ENCODE assay signal across 8 cellular contexts in genomic region chr19:57916168-57916995, GRCh38. TPM values are rescaled to one million over a fixed set of nuclear protein-coding genes. Genes with fewer than 3 reads are reported as not detected.
DNase-seq lines count a peak whose midpoint lies in the region; ATAC-seq and TF ChIP-seq lines count a peak whose summit lies in the region.
"Not testable (repeated sequence)": the region's sequence is repeated elsewhere in the genome, so short reads cannot be mapped to it uniquely, and the experiment has no call there.

ZNF417 (minus strand) TSS chr19:57916592; CDS start chr19:57916411, 181 bp downstream.

- not testable (repeated sequence) for H3K27me3 ChIP-seq in liver (ENCODE audit: control insufficient read depth in 4 of 4, insufficient read depth in 4 of 4, low read length in 3 of 4)

- H3K36me3 ChIP-seq in liver (ENCODE audit: control insufficient read depth in 4 of 4, insufficient read depth in 3 of 4, low read depth in 1 of 4, low read length in 3 of 4) = peaks cover 1 to 23% (median 12%) of the 10 kb centered on the region in 4 donors

- peak within 1 kb of the TSS; percentile 93 to 98 (median 95) for H3K27ac Mint-ChIP-seq in CD14-positive monocyte

- 1% methylated on average over 51 of the region's 51 CpGs for WGBS in liver

- peak within 1 kb of the TSS; percentile 59 to 62 for H3K27ac ChIP-seq in liver (ENCODE audit: low read depth in 1 of 2, low read length in 2 of 2)

- peak; percentile 98 for ATAC-seq in GM19351 (IDR thresholded peaks at IDR 0.05; ENCODE audit: unreplicated experiment)
- peak; percentile 95 for ATAC-seq in HG03521 (IDR thresholded peaks at IDR 0.05; ENCODE audit: unreplicated experiment)

- peaks cover 21% of the 10 kb centered on the region for H3K4me1 Mint-ChIP-seq in CD14-positive monocyte

- DNase-seq in CD14-positive monocyte (ENCODE audit: low spot score) (peak; percentile 85), NCI-H69 (lab: John Stamatoyannopoulos, UW) (peak; percentile 98), dermis microvascular lymphatic vessel endothelial cell (ENCODE audit: low read depth in 2 of 2) (peak; percentile 85 to 94)
- peak; percentile 83 for DNase-seq in activated CD4-positive, alpha-beta T cell treated with anti-CD3 and anti-CD28 coated beads, Interleukin-2, amount 50 U/mL, for 1 hour
- DNase-seq in stimulated activated CD4-positive, alpha-beta T cell treated with anti-CD3 and anti-CD28 coated beads, Interleukin-4, amount 100 ng/mL, for 24 hours = peak; percentile 88

- peaks cover 6 to 62% (median 45%) of the 10 kb centered on the region in 7 donors for H3K9me3 Mint-ChIP-seq in CD14-positive monocyte

- TF ChIP-seq CTCF in CD14-positive monocyte (IDR thresholded peaks at IDR 0.05); liver (IDR thresholded peaks at IDR 0.05; ENCODE audit: low read depth, low read length, missing input control): not testable (repeated sequence)

- H3K27me3 Mint-ChIP-seq in CD14-positive monocyte (ENCODE audit: low read depth in 3 of 3) = not testable (repeated sequence)

- H3K4me3 ChIP-seq in liver (ENCODE audit: low read depth in 1 of 3, low read length in 3 of 3) = peak within 1 kb of the TSS; percentile 68 to 97 (median 72)

- peak within 1 kb of the TSS; percentile 70 to 85 for H3K9ac ChIP-seq in liver (ENCODE audit: low read depth in 1 of 2, low read length in 2 of 2)

- H3K9me3 ChIP-seq in liver (ENCODE audit: control insufficient read depth in 4 of 4, low read length in 3 of 4) = peaks cover 0 to 13% (median 4%) of the 10 kb centered on the region in 4 donors

- peaks cover 0 to 17% (median 13%) of the 10 kb centered on the region in 4 donors for H3K4me1 ChIP-seq in liver (ENCODE audit: control insufficient read depth in 4 of 4, insufficient read depth in 4 of 4, low read length in 3 of 4)

- H3K36me3 Mint-ChIP-seq in CD14-positive monocyte = peaks cover 32 to 46% of the 10 kb centered on the region in 2 donors

- H3K4me3 Mint-ChIP-seq in CD14-positive monocyte = peak within 1 kb of the TSS; percentile 89 to 93

- TF ChIP-seq RAD21 in liver (IDR thresholded peaks at IDR 0.05) = peak; percentile 50 to 66

- intact Hi-C loops in CD14-positive monocyte (cut with micrococcal nuclease) = loop anchor here (5.0 to 10.0 kb wide), 3 partner anchors 152 to 238 kb away; partner anchors contain the start of genes ZNF329 (in 1 of the 2), ZNF586 (in 1 of the 2) and ZNF776 (in 1 of the 2)

TF ChIP-seq in liver, 16 proteins besides CTCF, POLR2A, EP300 and RAD21:
- TF ChIP-seq YY1 (IDR thresholded peaks at IDR 0.05) (peak; percentile 96), GABPA (IDR thresholded peaks at IDR 0.05 in 1 of 2, conservative IDR thresholded peaks at IDR 0.05 in 1 of 2) (peak; percentile 53 to 92), EGR1 (IDR thresholded peaks at IDR 0.05; ENCODE audit: low read depth in 2 of 2) (peak; percentile 68 to 78), RXRA (IDR thresholded peaks at IDR 0.05) (peak; percentile 26 to 34), HNF4A (conservative IDR thresholded peaks at IDR 0.05) (peak in 1 of 2 donors; percentile 41), SP1 (IDR thresholded peaks at IDR 0.05) (peak; percentile 28), NR2F2 (IDR thresholded peaks at IDR 0.05) (peak; percentile 67)
- TF ChIP-seq, protein P1, sequence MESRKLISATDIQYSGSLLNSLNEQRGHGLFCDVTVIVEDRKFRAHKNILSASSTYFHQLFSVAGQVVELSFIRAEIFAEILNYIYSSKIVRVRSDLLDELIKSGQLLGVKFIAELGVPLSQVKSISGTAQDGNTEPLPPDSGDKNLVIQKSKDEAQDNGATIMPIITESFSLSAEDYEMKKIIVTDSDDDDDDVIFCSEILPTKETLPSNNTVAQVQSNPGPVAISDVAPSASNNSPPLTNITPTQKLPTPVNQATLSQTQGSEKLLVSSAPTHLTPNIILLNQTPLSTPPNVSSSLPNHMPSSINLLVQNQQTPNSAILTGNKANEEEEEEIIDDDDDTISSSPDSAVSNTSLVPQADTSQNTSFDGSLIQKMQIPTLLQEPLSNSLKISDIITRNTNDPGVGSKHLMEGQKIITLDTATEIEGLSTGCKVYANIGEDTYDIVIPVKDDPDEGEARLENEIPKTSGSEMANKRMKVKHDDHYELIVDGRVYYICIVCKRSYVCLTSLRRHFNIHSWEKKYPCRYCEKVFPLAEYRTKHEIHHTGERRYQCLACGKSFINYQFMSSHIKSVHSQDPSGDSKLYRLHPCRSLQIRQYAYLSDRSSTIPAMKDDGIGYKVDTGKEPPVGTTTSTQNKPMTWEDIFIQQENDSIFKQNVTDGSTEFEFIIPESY (IDR thresholded peaks at IDR 0.05) = peak; percentile 42
- TF ChIP-seq, protein P2, sequence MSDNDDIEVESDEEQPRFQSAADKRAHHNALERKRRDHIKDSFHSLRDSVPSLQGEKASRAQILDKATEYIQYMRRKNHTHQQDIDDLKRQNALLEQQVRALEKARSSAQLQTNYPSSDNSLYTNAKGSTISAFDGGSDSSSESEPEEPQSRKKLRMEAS (IDR thresholded peaks at IDR 0.05) = peak; percentile 92

RNA-seq across cellular contexts. Expression of gene ZNF417, which starts in this region (rescaled TPM):
- under 1 TPM; 0.39 to 0.70 TPM for polyA plus RNA-seq in CD14-positive monocyte
- total RNA-seq in dermis microvascular lymphatic vessel endothelial cell = 9.4 and 9.6 TPM in 2 replicates
- total RNA-seq in liver = 10 to 100 TPM; 12.9 to 16.3 TPM
- 1 to 10 TPM; 1.2 to 1.7 TPM for polyA plus RNA-seq in liver

Comparison
In these comparisons a context has a peak if more than half of its experiments do, and no peak if none do; other contexts are left out.
1. Peak in every context shown above with its lines: DNase-seq, ATAC-seq, H3K4me3 ChIP-seq and H3K27ac ChIP-seq.
2. Peak in DNase-seq in CD14-positive monocyte; RNA of the gene not detected or under 1 TPM.